Comparison of ENCODE assay signal across 8 cellular contexts in genomic region chr2:3223080-3223923, GRCh38.
A peak's percentile ranks its signal among the peaks of the same experiment; 100 is the strongest.
DNase-seq lines count a peak whose midpoint lies in the region; ATAC-seq and TF ChIP-seq lines count a peak whose summit lies in the region.

No MANE protein-coding gene starts in this region.

- H2BK120ac ChIP-seq in trophoblast cell (ENCODE audit: insufficient read depth, low read length, poor library complexity), result no peak overlapping the region

- no peak overlapping the region for H3K4ac ChIP-seq in trophoblast cell (ENCODE audit: low read depth, low read length)

- no peak overlapping the region for H3K14ac ChIP-seq in trophoblast cell (ENCODE audit: low read length)

- no peak overlapping the region for H4K8ac ChIP-seq in trophoblast cell (ENCODE audit: low read depth, low read length)

- in situ Hi-C loops in KBM-7 (cut with MboI; ENCODE audit: low pct_unique_long_range_greater_than_20kb, low sequenced_read_pairs), result no loop called here

- no peak overlapping the region for H3K4me2 ChIP-seq in OCI-LY7 (ENCODE audit: low read length)
- H3K4me2 ChIP-seq in trophoblast cell (ENCODE audit: low read length), result no peak overlapping the region

- H3K36me3 ChIP-seq in OCI-LY7 (ENCODE audit: insufficient read depth, low read length) (0 out of 2 replicates have a peak, but pooled peaks cover 9% of the 10 kb centered on the region), trophoblast cell (ENCODE audit: control insufficient read depth in 1 of 2, insufficient read depth in 2 of 2, low read length in 2 of 2) (no peaks in the 10 kb centered on the region)

- H3K79me1 ChIP-seq in trophoblast cell (ENCODE audit: low read length), result no peaks in the 10 kb centered on the region

- H3K9me2 ChIP-seq in OCI-LY7 (ENCODE audit: insufficient read depth, low read length), result no peaks in the 10 kb centered on the region

- no peaks in the 10 kb centered on the region for H3K79me2 ChIP-seq in OCI-LY7 (ENCODE audit: insufficient read depth, low read depth, low read length)
- H3K79me2 ChIP-seq in trophoblast cell (ENCODE audit: control insufficient read depth, insufficient read depth, low read length, poor library complexity), result no peaks in the 10 kb centered on the region

- no peak overlapping the region for H3K9ac ChIP-seq in trophoblast cell (ENCODE audit: low read length)

- H2BK5ac ChIP-seq in trophoblast cell (ENCODE audit: low read depth, low read length, poor library complexity), result no peak overlapping the region

- no peak overlapping the region for H3K18ac ChIP-seq in trophoblast cell (ENCODE audit: low read length)

- H3K23ac ChIP-seq in trophoblast cell (ENCODE audit: low read length), result no peak overlapping the region

- no peak overlapping the region for H2BK12ac ChIP-seq in trophoblast cell (ENCODE audit: low read length)

- H3K27me3 ChIP-seq in trophoblast cell (ENCODE audit: insufficient read depth, low read length), result no peaks in the 10 kb centered on the region

- TF ChIP-seq CTCF in 22Rv1 (IDR thresholded peaks at IDR 0.05) (no peak), OCI-LY7 (conservative IDR thresholded peaks at IDR 0.05; ENCODE audit: low read length) (no peak)

- H3K27ac ChIP-seq in 22Rv1 (peak overlapping the region; percentile 18; the same call in 1 of the 2 replicates), OCI-LY7 (ENCODE audit: low read depth, low read length, poor library complexity, severe bottlenecking) (no peak overlapping the region), trophoblast cell (ENCODE audit: low read depth, low read length) (no peak overlapping the region)

- no peak overlapping the region for H4K12ac ChIP-seq in trophoblast cell (ENCODE audit: low read depth, low read length)

- intact Hi-C loops in OCI-LY7 (cut with micrococcal nuclease; ENCODE audit: unreplicated experiment), result no loop called here

- WGBS in trophoblast cell (ENCODE audit: extremely low coverage, insufficient coverage, insufficient read length), result no CpG with 5 or more reads among the region's 18 CpGs

- no peak overlapping the region for H4K91ac ChIP-seq in trophoblast cell (ENCODE audit: low read depth, low read length)

- CTCF ChIA-PET in OCI-LY7 (lab: Charles Lee; ENCODE audit: unreplicated experiment), result no interaction called here

- peak; percentile 9 for DNase-seq in KBM-7
- peak; percentile 94 for DNase-seq in activated effector memory CD4-positive, alpha-beta T cell treated with anti-CD3 and anti-CD28 coated beads, Interleukin-2, amount 50 U/mL, for 16 hours
- DNase-seq in occipital lobe (lab: John Stamatoyannopoulos, UW), result peak; percentile 70
- no peak for DNase-seq in OCI-LY7 (ENCODE audit: low spot score)
- DNase-seq in NK-92 (lab: John Stamatoyannopoulos, UW; ENCODE audit: unreplicated experiment), result no peak
- DNase-seq in trophoblast cell, result no peak

- H4K20me1 ChIP-seq in OCI-LY7 (ENCODE audit: insufficient read depth, low read length), result no peaks in the 10 kb centered on the region

- no peak overlapping the region for H3K4me3 ChIP-seq in OCI-LY7 (ENCODE audit: low read depth, low read length, poor library complexity, severe bottlenecking)
- H3K4me3 ChIP-seq in trophoblast cell (ENCODE audit: low read depth, low read length), result no peak overlapping the region

- H3K4me1 ChIP-seq in OCI-LY7 (ENCODE audit: insufficient read depth, low read length, poor library complexity, severe bottlenecking) (no peaks in the 10 kb centered on the region), trophoblast cell (ENCODE audit: control insufficient read depth in 1 of 2, insufficient read depth in 2 of 2, low read length in 2 of 2) (no peaks in the 10 kb centered on the region)

- ATAC-seq in GM21390 (IDR thresholded peaks at IDR 0.05; ENCODE audit: unreplicated experiment), result peak; percentile 93

- POLR2A ChIA-PET in OCI-LY7 (lab: Charles Lee), result no interaction called here

- H2AK5ac ChIP-seq in trophoblast cell (ENCODE audit: low read length), result no peak overlapping the region

- H3K9me3 ChIP-seq in OCI-LY7 (ENCODE audit: low read length), result peaks cover 10% of the 10 kb centered on the region
- H3K9me3 ChIP-seq in trophoblast cell (ENCODE audit: insufficient read depth, low read depth, low read length), result peaks cover 12% of the 10 kb centered on the region

- H2AFZ ChIP-seq in OCI-LY7 (ENCODE audit: low read length) (no peak overlapping the region), trophoblast cell (ENCODE audit: insufficient read depth, low read length, poor library complexity) (no peak overlapping the region)

- no TSS peak for BruUV-seq in OCI-LY7 (replicated peaks; lab: Mats Ljungman, UMichigan)

Comparison
In these comparisons a context has a peak if more than half of its experiments do, and no peak if none do; other contexts are left out.
1. DNase-seq: peak in KBM-7 (single experiment), activated effector memory CD4-positive, alpha-beta T cell treated with anti-CD3 and anti-CD28 coated beads, Interleukin-2, amount 50 U/mL, for 16 hours (single experiment) and occipital lobe (single experiment); none in OCI-LY7 (single experiment), NK-92 (single experiment) and trophoblast cell (0 of 2).